In genomic region chr11:65616575-65617001, GRCh38 we compare ENCODE assay signal across 1 cellular context.
TF ChIP-seq lines count a peak whose summit lies in the region.

No MANE protein-coding gene starts in this region.

TF ChIP-seq in HCT116, 20 proteins besides CTCF, POLR2A, EP300 and RAD21 (continued from another document):
- TF ChIP-seq SP1 (IDR thresholded peaks at IDR 0.05; ENCODE audit: low read depth), result no peak
- TF ChIP-seq, protein P1, sequence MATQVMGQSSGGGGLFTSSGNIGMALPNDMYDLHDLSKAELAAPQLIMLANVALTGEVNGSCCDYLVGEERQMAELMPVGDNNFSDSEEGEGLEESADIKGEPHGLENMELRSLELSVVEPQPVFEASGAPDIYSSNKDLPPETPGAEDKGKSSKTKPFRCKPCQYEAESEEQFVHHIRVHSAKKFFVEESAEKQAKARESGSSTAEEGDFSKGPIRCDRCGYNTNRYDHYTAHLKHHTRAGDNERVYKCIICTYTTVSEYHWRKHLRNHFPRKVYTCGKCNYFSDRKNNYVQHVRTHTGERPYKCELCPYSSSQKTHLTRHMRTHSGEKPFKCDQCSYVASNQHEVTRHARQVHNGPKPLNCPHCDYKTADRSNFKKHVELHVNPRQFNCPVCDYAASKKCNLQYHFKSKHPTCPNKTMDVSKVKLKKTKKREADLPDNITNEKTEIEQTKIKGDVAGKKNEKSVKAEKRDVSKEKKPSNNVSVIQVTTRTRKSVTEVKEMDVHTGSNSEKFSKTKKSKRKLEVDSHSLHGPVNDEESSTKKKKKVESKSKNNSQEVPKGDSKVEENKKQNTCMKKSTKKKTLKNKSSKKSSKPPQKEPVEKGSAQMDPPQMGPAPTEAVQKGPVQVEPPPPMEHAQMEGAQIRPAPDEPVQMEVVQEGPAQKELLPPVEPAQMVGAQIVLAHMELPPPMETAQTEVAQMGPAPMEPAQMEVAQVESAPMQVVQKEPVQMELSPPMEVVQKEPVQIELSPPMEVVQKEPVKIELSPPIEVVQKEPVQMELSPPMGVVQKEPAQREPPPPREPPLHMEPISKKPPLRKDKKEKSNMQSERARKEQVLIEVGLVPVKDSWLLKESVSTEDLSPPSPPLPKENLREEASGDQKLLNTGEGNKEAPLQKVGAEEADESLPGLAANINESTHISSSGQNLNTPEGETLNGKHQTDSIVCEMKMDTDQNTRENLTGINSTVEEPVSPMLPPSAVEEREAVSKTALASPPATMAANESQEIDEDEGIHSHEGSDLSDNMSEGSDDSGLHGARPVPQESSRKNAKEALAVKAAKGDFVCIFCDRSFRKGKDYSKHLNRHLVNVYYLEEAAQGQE (IDR thresholded peaks at IDR 0.05; ENCODE audit: low read depth), result no peak
- TF ChIP-seq, protein P2, sequence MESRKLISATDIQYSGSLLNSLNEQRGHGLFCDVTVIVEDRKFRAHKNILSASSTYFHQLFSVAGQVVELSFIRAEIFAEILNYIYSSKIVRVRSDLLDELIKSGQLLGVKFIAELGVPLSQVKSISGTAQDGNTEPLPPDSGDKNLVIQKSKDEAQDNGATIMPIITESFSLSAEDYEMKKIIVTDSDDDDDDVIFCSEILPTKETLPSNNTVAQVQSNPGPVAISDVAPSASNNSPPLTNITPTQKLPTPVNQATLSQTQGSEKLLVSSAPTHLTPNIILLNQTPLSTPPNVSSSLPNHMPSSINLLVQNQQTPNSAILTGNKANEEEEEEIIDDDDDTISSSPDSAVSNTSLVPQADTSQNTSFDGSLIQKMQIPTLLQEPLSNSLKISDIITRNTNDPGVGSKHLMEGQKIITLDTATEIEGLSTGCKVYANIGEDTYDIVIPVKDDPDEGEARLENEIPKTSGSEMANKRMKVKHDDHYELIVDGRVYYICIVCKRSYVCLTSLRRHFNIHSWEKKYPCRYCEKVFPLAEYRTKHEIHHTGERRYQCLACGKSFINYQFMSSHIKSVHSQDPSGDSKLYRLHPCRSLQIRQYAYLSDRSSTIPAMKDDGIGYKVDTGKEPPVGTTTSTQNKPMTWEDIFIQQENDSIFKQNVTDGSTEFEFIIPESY (IDR thresholded peaks at IDR 0.05; ENCODE audit: extremely low read depth, insufficient replicate concordance, low read length), result no peak
- TF ChIP-seq SIN3A (IDR thresholded peaks at IDR 0.05; ENCODE audit: low read depth), result no peak
- no peak for TF ChIP-seq SRF (IDR thresholded peaks at IDR 0.05; ENCODE audit: low read depth)
- no peak for TF ChIP-seq FOSL1 (IDR thresholded peaks at IDR 0.05; ENCODE audit: low read depth)
- TF ChIP-seq, protein P3, sequence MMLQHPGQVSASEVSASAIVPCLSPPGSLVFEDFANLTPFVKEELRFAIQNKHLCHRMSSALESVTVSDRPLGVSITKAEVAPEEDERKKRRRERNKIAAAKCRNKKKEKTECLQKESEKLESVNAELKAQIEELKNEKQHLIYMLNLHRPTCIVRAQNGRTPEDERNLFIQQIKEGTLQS (IDR thresholded peaks at IDR 0.05), result no peak
- no peak for TF ChIP-seq POLR2AphosphoS5 (IDR thresholded peaks at IDR 0.05; ENCODE audit: low read depth, low read length)
